25 cellular contexts compared by ENCODE assay signal in genomic region chr11:12503886-12504285, GRCh38.
"Had no signal": no experiment of that assay in that cellular context is flagged by ENCODE, and none has a peak within 500 bp of the region (broad histone marks: within the 10 kb centered on the region; RNA-seq: fewer than 3 reads in every experiment).

No MANE protein-coding gene starts in this region.

- H3K36me3 Mint-ChIP-seq: activated naive CD4-positive, alpha-beta T cell treated with anti-CD3 and anti-CD28 coated beads, Interleukin-2, amount 10 ng/mL, durations not matched to agents 7 days and 5 days; activated naive CD8-positive, alpha-beta T cell treated with anti-CD3 and anti-CD28 coated beads, Interleukin-2, amount 10 ng/mL, durations not matched to agents 7 days and 5 days; natural killer cell had no signal

- DNase-seq: activated CD4-positive, alpha-beta T cell treated with anti-CD3 and anti-CD28 coated beads for 48 hours; activated CD4-positive, alpha-beta T cell treated with anti-CD3 and anti-CD28 coated beads, Interleukin-2, amount 50 U/mL, for 48 hours; activated CD8-positive, alpha-beta memory T cell treated with anti-CD3 and anti-CD28 coated beads, Interleukin-2, amount 50 U/mL, for 48 hours; activated gamma-delta T cell; activated naive CD4-positive, alpha-beta T cell treated with anti-CD3 and anti-CD28 coated beads, Interleukin-2, amount 10 ng/mL, durations not matched to agents 7 days and 5 days; activated naive CD8-positive, alpha-beta T cell treated with anti-CD3 and anti-CD28 coated beads, Interleukin-2, amount 10 ng/mL, durations not matched to agents 7 days and 5 days; activated T-cell treated with anti-CD3 and anti-CD28 coated beads, Interleukin-2, amount 50 U/mL, for 24 hours; cortex of kidney; foreskin keratinocyte; heart right ventricle; left lung; mesendoderm; natural killer cell; occipital lobe; spleen; upper lobe of left lung had no signal

- H3K9ac ChIP-seq: neural progenitor cell had no signal

- H3K9me3 Mint-ChIP-seq: activated naive CD4-positive, alpha-beta T cell treated with anti-CD3 and anti-CD28 coated beads, Interleukin-2, amount 10 ng/mL, durations not matched to agents 7 days and 5 days; activated naive CD8-positive, alpha-beta T cell treated with anti-CD3 and anti-CD28 coated beads, Interleukin-2, amount 10 ng/mL, durations not matched to agents 7 days and 5 days; activated T-cell treated with anti-CD3 and anti-CD28 coated beads, Interleukin-2, amount 50 U/mL, for 24 hours; brain; natural killer cell; neural progenitor cell; stimulated activated naive CD8-positive, alpha-beta T cell treated with anti-CD3 and anti-CD28 coated beads, Interleukin-15, Interleukin-2, amounts not matched to agents 100 ng/mL and 50 ng/mL, for 24 hours had no signal

- H3K27me3 ChIP-seq: ascending aorta, foreskin keratinocyte, heart right ventricle, left lung, neural progenitor cell, right atrium auricular region, spleen, upper lobe of left lung had no signal

- ATAC-seq: activated CD4-positive, CD25-positive, alpha-beta regulatory T cell treated with anti-CD3 and anti-CD28 coated beads, Interleukin-2, amount 50 U/mL, for 24 hours; esophagus mucosa; foreskin keratinocyte had no signal

- H3K27ac ChIP-seq: foreskin keratinocyte, heart right ventricle, left lung, neural progenitor cell, right atrium auricular region, upper lobe of left lung, VCaP had no signal

- H3K4me1 Mint-ChIP-seq: activated naive CD4-positive, alpha-beta T cell treated with anti-CD3 and anti-CD28 coated beads, Interleukin-2, amount 10 ng/mL, durations not matched to agents 7 days and 5 days; activated naive CD8-positive, alpha-beta T cell treated with anti-CD3 and anti-CD28 coated beads, Interleukin-2, amount 10 ng/mL, durations not matched to agents 7 days and 5 days; natural killer cell had no signal

- H3K4me2 ChIP-seq: neural progenitor cell had no signal

- H3K27ac Mint-ChIP-seq: activated naive CD4-positive, alpha-beta T cell treated with anti-CD3 and anti-CD28 coated beads, Interleukin-2, amount 10 ng/mL, durations not matched to agents 7 days and 5 days; activated naive CD8-positive, alpha-beta T cell treated with anti-CD3 and anti-CD28 coated beads, Interleukin-2, amount 10 ng/mL, durations not matched to agents 7 days and 5 days; activated T-cell treated with anti-CD3 and anti-CD28 coated beads, Interleukin-2, amount 50 U/mL, for 24 hours; natural killer cell; stimulated activated naive CD8-positive, alpha-beta T cell treated with anti-CD3 and anti-CD28 coated beads, Interleukin-15, Interleukin-2, amounts not matched to agents 100 ng/mL and 50 ng/mL, for 24 hours had no signal

- H3K36me3 ChIP-seq: neural progenitor cell had no signal

- H3K4me3 ChIP-seq: ascending aorta, heart right ventricle, left lung, lung, neural progenitor cell, right atrium auricular region, spleen, upper lobe of left lung had no signal

- H2AFZ ChIP-seq: neural progenitor cell had no signal

- H3K9me3 ChIP-seq: ascending aorta, heart right ventricle, left lung, right atrium auricular region, spleen, upper lobe of left lung had no signal

- H3K27me3 Mint-ChIP-seq: activated naive CD4-positive, alpha-beta T cell treated with anti-CD3 and anti-CD28 coated beads, Interleukin-2, amount 10 ng/mL, durations not matched to agents 7 days and 5 days; activated T-cell treated with anti-CD3 and anti-CD28 coated beads, Interleukin-2, amount 50 U/mL, for 24 hours; brain had no signal

- H3K4me1 ChIP-seq: foreskin keratinocyte, left lung, spleen, upper lobe of left lung had no signal

- H3K4me3 Mint-ChIP-seq: activated naive CD4-positive, alpha-beta T cell treated with anti-CD3 and anti-CD28 coated beads, Interleukin-2, amount 10 ng/mL, durations not matched to agents 7 days and 5 days; activated naive CD8-positive, alpha-beta T cell treated with anti-CD3 and anti-CD28 coated beads, Interleukin-2, amount 10 ng/mL, durations not matched to agents 7 days and 5 days; activated T-cell treated with anti-CD3 and anti-CD28 coated beads, Interleukin-2, amount 50 U/mL, for 24 hours; brain; natural killer cell; neural progenitor cell; stimulated activated naive CD8-positive, alpha-beta T cell treated with anti-CD3 and anti-CD28 coated beads, Interleukin-15, Interleukin-2, amounts not matched to agents 100 ng/mL and 50 ng/mL, for 24 hours had no signal
